In genomic region chr6:116280161-116280959, GRCh38 we compare ENCODE assay signal across 8 cellular contexts. TPM values are rescaled to one million over a fixed set of nuclear protein-coding genes. Genes with fewer than 3 reads are reported as not detected.
A peak's percentile ranks its signal among the peaks of the same experiment; 100 is the strongest.
DNase-seq lines count a peak whose midpoint lies in the region; ATAC-seq and TF ChIP-seq lines count a peak whose summit lies in the region.

No MANE protein-coding gene starts in this region.

- H3K9me3 Mint-ChIP-seq in WTC11 = 0 out of 2 replicates have a peak, but pooled peaks cover 4% of the 10 kb centered on the region
- peaks cover 4% of the 10 kb centered on the region for H3K9me3 Mint-ChIP-seq in glutamatergic neuron (ENCODE audit: unreplicated experiment)

- CTCF ChIA-PET in WTC11 (lab: Charles Lee) = interaction anchor here (0.6 to 5.1 kb wide), 8 partner anchors 8 to 255 kb away, joined by 3 to 38 read pairs (median 4); partner anchors contain the start of gene DSE

- ATAC-seq in WTC11 = no peak
- ATAC-seq in GM18498 (IDR thresholded peaks at IDR 0.05; ENCODE audit: unreplicated experiment) = no peak

- H3K27me3 Mint-ChIP-seq in WTC11 (ENCODE audit: low read depth) (no peaks in the 10 kb centered on the region), glutamatergic neuron (ENCODE audit: unreplicated experiment) (peaks cover 5% of the 10 kb centered on the region)

- TF ChIP-seq CTCF in AG09309 (IDR thresholded peaks at IDR 0.05; ENCODE audit: control insufficient read depth, insufficient read depth, low read depth, low read length, missing control alignments) (no peak), WTC11 (IDR thresholded peaks at IDR 0.05) (no peak), glutamatergic neuron (IDR thresholded peaks at IDR 0.05; ENCODE audit: partially characterized antibody, unreplicated experiment) (no peak)

- POLR2A ChIA-PET in WTC11 (lab: Charles Lee) = interaction anchor here (0.6 to 3.1 kb wide), 6 partner anchors 9 to 291 kb away, joined by 3 to 15 read pairs (median 10); partner anchors contain the start of genes CALHM5, DSE, RWDD1 and TSPYL4

- H3K36me3 Mint-ChIP-seq in WTC11 (peaks cover 19% of the 10 kb centered on the region), glutamatergic neuron (ENCODE audit: unreplicated experiment) (no peaks in the 10 kb centered on the region)

- H3K27ac Mint-ChIP-seq in WTC11 (peak overlapping the region; percentile 100), glutamatergic neuron (ENCODE audit: unreplicated experiment) (peak overlapping the region; percentile 99)

- H3K4me1 Mint-ChIP-seq in WTC11 (peaks cover 52% of the 10 kb centered on the region), glutamatergic neuron (ENCODE audit: low read depth, unreplicated experiment) (peaks cover 17% of the 10 kb centered on the region)

- DNase-seq in AG09309 (ENCODE audit: low read depth) (no peak), HT1080 (ENCODE audit: low read depth) (peak; percentile 32), WTC11 (ENCODE audit: low spot score) (no peak), glutamatergic neuron (no peak), skeletal muscle cell (ENCODE audit: low read depth) (no peak), DMS153 treated with DMSO at 0.1 percent for 48 hours (lab: John Stamatoyannopoulos, UW; ENCODE audit: unreplicated experiment) (no peak), foreskin melanocyte (no peak)

- H3K4me3 Mint-ChIP-seq in WTC11 (peak overlapping the region; percentile 96), glutamatergic neuron (ENCODE audit: unreplicated experiment) (peak overlapping the region; percentile 96)

- H3K4me3 ChIP-seq in AG09309 (ENCODE audit: control insufficient read depth, low read depth, low read length) (peak overlapping the region; percentile 91), skeletal muscle cell (ENCODE audit: low read depth, low read length) (peak overlapping the region; percentile 93)

TF ChIP-seq in WTC11, 78 proteins besides CTCF, POLR2A, EP300 and RAD21:
- TF ChIP-seq FOXJ3 (CRISPR knock-in tag; IDR thresholded peaks at IDR 0.05; ENCODE audit: borderline replicate concordance) (no peak), ZMAT4 (CRISPR knock-in tag; IDR thresholded peaks at IDR 0.05) (no peak), TEAD1 (CRISPR knock-in tag; IDR thresholded peaks at IDR 0.05) (no peak), AFF4 (CRISPR knock-in tag; IDR thresholded peaks at IDR 0.05; ENCODE audit: borderline replicate concordance) (no peak), JUN (CRISPR knock-in tag; IDR thresholded peaks at IDR 0.05) (no peak), KAT7 (CRISPR knock-in tag; IDR thresholded peaks at IDR 0.05; ENCODE audit: borderline replicate concordance) (no peak), GTF2I (CRISPR knock-in tag; conservative IDR thresholded peaks at IDR 0.05) (no peak), USF1 (CRISPR knock-in tag; IDR thresholded peaks at IDR 0.05) (no peak), AR (CRISPR knock-in tag; IDR thresholded peaks at IDR 0.05) (no peak), TP53 (CRISPR knock-in tag; IDR thresholded peaks at IDR 0.05) (no peak)

RNA-seq across cellular contexts. Expression of gene TSPYL1, which starts 0.6 kb away (rescaled TPM):
- 50.6 and 57.4 TPM in 2 replicates for total RNA-seq in HT1080 (2014; rRNA removed; shearing (Covaris generic))
- 39.9 and 45.4 TPM in 2 replicates for polyA plus RNA-seq in HT1080 (2015; cell fraction: cytosol; rRNA removed)
- polyA plus RNA-seq in HT1080 (2015; cell fraction: nucleus; rRNA removed) = 54.2 and 61.5 TPM in 2 replicates
- total RNA-seq in WTC11 (2021) (62.4 to 68.6 TPM (median 64.3 TPM) in 3 replicates), glutamatergic neuron (ENCODE audit: unreplicated experiment) (63.3 TPM)

RNA-seq across cellular contexts. Expression of gene TSPYL4, which starts 26.5 kb away (rescaled TPM):
- total RNA-seq in HT1080 (2014; rRNA removed; shearing (Covaris generic)) = 8.4 and 10.4 TPM in 2 replicates
- polyA plus RNA-seq in HT1080 (2015; cell fraction: cytosol; rRNA removed) = 10.6 and 11.3 TPM in 2 replicates
- 25.1 and 30.8 TPM in 2 replicates for polyA plus RNA-seq in HT1080 (2015; cell fraction: nucleus; rRNA removed)
- total RNA-seq in WTC11 (2021) = 13.6 to 15.3 TPM (median 14.2 TPM) in 3 replicates
- total RNA-seq in glutamatergic neuron (ENCODE audit: unreplicated experiment) = 81.3 TPM
